20 cellular contexts compared by ENCODE assay signal in the genomic region with DNA sequence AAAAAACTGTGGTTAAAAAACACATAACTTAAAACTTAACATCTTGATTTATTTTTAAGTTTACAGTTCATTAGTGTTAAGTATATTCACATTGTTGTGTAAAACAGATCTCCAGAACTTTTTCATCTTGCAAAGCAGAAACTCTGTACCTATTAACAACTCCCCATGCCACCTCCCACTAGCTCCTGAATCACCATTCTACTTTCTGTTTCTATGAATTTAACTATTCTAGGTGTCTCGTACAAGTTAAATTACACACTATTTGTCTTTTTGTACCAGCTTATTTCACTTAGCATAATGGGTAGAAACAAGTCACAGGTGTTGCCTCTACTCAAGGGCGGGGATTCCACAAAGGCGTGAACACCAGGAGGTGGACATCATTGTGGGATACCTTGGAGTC. TPM values are rescaled to one million over a fixed set of nuclear protein-coding genes. Genes with fewer than 3 reads are reported as not detected.
DNase-seq lines count a peak whose midpoint lies in the region; ATAC-seq, FAIRE-seq and TF ChIP-seq lines count a peak whose summit lies in the region.
"Had no signal": no experiment of that assay in that cellular context is flagged by ENCODE, and none has a peak within 500 bp of the region (broad histone marks: within the 10 kb centered on the region; RNA-seq: fewer than 3 reads in every experiment).

No MANE protein-coding gene starts in this region.

- no peak for ATAC-seq in activated CD8-positive, alpha-beta memory T cell treated with anti-CD3 and anti-CD28 coated beads, Interleukin-2, amount 10 ng/mL, durations not matched to agents 7 days and 5 days
- ATAC-seq in stimulated activated memory B cell treated with anti-CD40 and anti-IgM and Interleukin-4, amounts not matched to agents 10 μg/mL and 1 μg/mL and 100 μg/mL, for 72 hours = no peak
- ATAC-seq: A549, GM23338 had no signal

- no peaks in the 10 kb centered on the region for H3K9me3 ChIP-seq in tibial nerve
- no peaks in the 10 kb centered on the region for H3K9me3 ChIP-seq in adrenal gland (replicated peaks in 1 of 3)
- H3K9me3 ChIP-seq: A549 had no signal

- no peaks in the 10 kb centered on the region for H3K9me3 Mint-ChIP-seq in activated CD8-positive, alpha-beta memory T cell treated with anti-CD3 and anti-CD28 coated beads, Interleukin-2, amount 10 ng/mL, durations not matched to agents 7 days and 5 days (ENCODE audit: low read depth)
- H3K9me3 Mint-ChIP-seq in activated naive CD4-positive, alpha-beta T cell treated with anti-CD3 and anti-CD28 coated beads, Interleukin-2, amount 50 U/mL, for 24 hours = no peaks in the 10 kb centered on the region
- H3K9me3 Mint-ChIP-seq in stimulated activated memory B cell treated with anti-CD40 and anti-IgM and Interleukin-4, amounts not matched to agents 10 μg/mL and 1 μg/mL and 100 μg/mL, for 72 hours = no peaks in the 10 kb centered on the region
- H3K9me3 Mint-ChIP-seq: GM23338 had no signal

- WGBS in tibial nerve, 2 donors = 96 to 98% methylated on average over 3 of the region's 3 CpGs
- 92 to 95% (median 92%) methylated on average over 3 of the region's 3 CpGs for WGBS in adrenal gland, 4 donors

- no peak for DNase-seq in activated CD8-positive, alpha-beta memory T cell treated with anti-CD3 and anti-CD28 coated beads, Interleukin-2, amount 10 ng/mL, durations not matched to agents 7 days and 5 days
- no peak for DNase-seq in activated CD8-positive, alpha-beta memory T cell treated with anti-CD3 and anti-CD28 coated beads, Interleukin-2, amount 50 U/mL, for 4 hours
- no peak for DNase-seq in GM19239 (ENCODE audit: insufficient read length, low spot score)
- no peak for DNase-seq in amygdala (lab: John Stamatoyannopoulos, UW)
- no peak for DNase-seq in tibial nerve (ENCODE audit: low spot score in 2 of 2)
- DNase-seq in adrenal gland = no peak
- DNase-seq: activated CD4-positive, alpha-beta T cell treated with anti-CD3 and anti-CD28 coated beads for 48 hours; cerebellar nuclear complex; foreskin fibroblast; GDM1; NCI-H146; NCI-H524 treated with DMSO at 0.1 percent for 48 hours; stimulated activated CD4-positive, alpha-beta T cell treated with anti-CD3 and anti-CD28 coated beads, Interleukin-2, amount 100 ng/mL, for 24 hours had no signal

- H3K36me3 ChIP-seq in tibial nerve (peaks cover 0 to 6% (median 0%) of the 10 kb centered on the region in 3 donors), adrenal gland (replicated peaks in 1 of 2) (no peaks in the 10 kb centered on the region)

- TF ChIP-seq EP300 in tibial nerve (IDR thresholded peaks at IDR 0.05) = no peak

- H3K27ac ChIP-seq in tibial nerve = no peak overlapping the region
- H3K27ac ChIP-seq in adrenal gland = no peak overlapping the region
- H3K27ac ChIP-seq: A549 had no signal

- H3K4me3 ChIP-seq in tibial nerve = no peak overlapping the region
- H3K4me3 ChIP-seq in adrenal gland = no peak overlapping the region
- H3K4me3 ChIP-seq: A549; BLaER1 treated with 17β-estradiol and CSF1 and Interleukin-3, amounts not matched to agents 10 nM and 100 nM; GM23338 had no signal

- no peak for TF ChIP-seq CTCF in tibial nerve (IDR thresholded peaks at IDR 0.05)
- TF ChIP-seq CTCF in adrenal gland (IDR thresholded peaks at IDR 0.05) = no peak

- H3K27ac Mint-ChIP-seq in activated CD8-positive, alpha-beta memory T cell treated with anti-CD3 and anti-CD28 coated beads, Interleukin-2, amount 10 ng/mL, durations not matched to agents 7 days and 5 days = peak overlapping the region; percentile 84
- H3K27ac Mint-ChIP-seq in activated naive CD4-positive, alpha-beta T cell treated with anti-CD3 and anti-CD28 coated beads, Interleukin-2, amount 50 U/mL, for 24 hours = peak overlapping the region; percentile 82
- peak overlapping the region; percentile 22 for H3K27ac Mint-ChIP-seq in stimulated activated memory B cell treated with anti-CD40 and anti-IgM and Interleukin-4, amounts not matched to agents 10 μg/mL and 1 μg/mL and 100 μg/mL, for 72 hours
- H3K27ac Mint-ChIP-seq: GM23338, progenitor cell of endocrine pancreas had no signal

- no peak for TF ChIP-seq POLR2A in tibial nerve (IDR thresholded peaks at IDR 0.05)
- no peak for TF ChIP-seq POLR2A in adrenal gland (IDR thresholded peaks at IDR 0.05)

- CTCF ChIA-PET in activated CD8-positive, alpha-beta memory T cell treated with anti-CD3 and anti-CD28 coated beads, Interleukin-2, amount 10 ng/mL, durations not matched to agents 7 days and 5 days (lab: Charles Lee) = interaction anchor here (1.2 to 1.7 kb wide), 3 partner anchors 9 to 359 kb away, joined by 3 read pairs; no protein-coding TSS in a partner anchor

- intact Hi-C loops in adrenal gland (cut with DNase I) = no loop called here

- no peaks in the 10 kb centered on the region for H3K27me3 ChIP-seq in tibial nerve
- no peaks in the 10 kb centered on the region for H3K27me3 ChIP-seq in adrenal gland
- H3K27me3 ChIP-seq: BLaER1 treated with 17β-estradiol and CSF1 and Interleukin-3, amounts not matched to agents 10 nM and 100 nM had no signal

- FAIRE-seq in GM19239 (lab: Jason Lieb, UNC) = peak; percentile 44
- FAIRE-seq: A549, astrocyte had no signal

- peaks cover 50% of the 10 kb centered on the region for H3K36me3 Mint-ChIP-seq in activated CD8-positive, alpha-beta memory T cell treated with anti-CD3 and anti-CD28 coated beads, Interleukin-2, amount 10 ng/mL, durations not matched to agents 7 days and 5 days
- peaks cover 9% of the 10 kb centered on the region for H3K36me3 Mint-ChIP-seq in activated naive CD4-positive, alpha-beta T cell treated with anti-CD3 and anti-CD28 coated beads, Interleukin-2, amount 50 U/mL, for 24 hours
- peaks cover 18% of the 10 kb centered on the region for H3K36me3 Mint-ChIP-seq in stimulated activated memory B cell treated with anti-CD40 and anti-IgM and Interleukin-4, amounts not matched to agents 10 μg/mL and 1 μg/mL and 100 μg/mL, for 72 hours

- H3K4me1 ChIP-seq in tibial nerve = peaks cover 0 to 21% (median 4%) of the 10 kb centered on the region in 4 donors
- H3K4me1 ChIP-seq in adrenal gland (replicated peaks in 1 of 2) = peaks cover 14 to 20% of the 10 kb centered on the region in 2 donors

- H3K4me1 Mint-ChIP-seq in activated CD8-positive, alpha-beta memory T cell treated with anti-CD3 and anti-CD28 coated beads, Interleukin-2, amount 10 ng/mL, durations not matched to agents 7 days and 5 days = peaks cover 78% of the 10 kb centered on the region
- peaks cover 93% of the 10 kb centered on the region for H3K4me1 Mint-ChIP-seq in activated naive CD4-positive, alpha-beta T cell treated with anti-CD3 and anti-CD28 coated beads, Interleukin-2, amount 50 U/mL, for 24 hours
- H3K4me1 Mint-ChIP-seq in stimulated activated memory B cell treated with anti-CD40 and anti-IgM and Interleukin-4, amounts not matched to agents 10 μg/mL and 1 μg/mL and 100 μg/mL, for 72 hours = peaks cover 59% of the 10 kb centered on the region

- no peak overlapping the region for H3K4me3 Mint-ChIP-seq in activated CD8-positive, alpha-beta memory T cell treated with anti-CD3 and anti-CD28 coated beads, Interleukin-2, amount 10 ng/mL, durations not matched to agents 7 days and 5 days
- H3K4me3 Mint-ChIP-seq in activated naive CD4-positive, alpha-beta T cell treated with anti-CD3 and anti-CD28 coated beads, Interleukin-2, amount 50 U/mL, for 24 hours = peak overlapping the region; percentile 34
- H3K4me3 Mint-ChIP-seq in stimulated activated memory B cell treated with anti-CD40 and anti-IgM and Interleukin-4, amounts not matched to agents 10 μg/mL and 1 μg/mL and 100 μg/mL, for 72 hours = no peak overlapping the region
- H3K4me3 Mint-ChIP-seq: GM23338 had no signal

- no peaks in the 10 kb centered on the region for H3K27me3 Mint-ChIP-seq in activated CD8-positive, alpha-beta memory T cell treated with anti-CD3 and anti-CD28 coated beads, Interleukin-2, amount 10 ng/mL, durations not matched to agents 7 days and 5 days
- no peaks in the 10 kb centered on the region for H3K27me3 Mint-ChIP-seq in activated naive CD4-positive, alpha-beta T cell treated with anti-CD3 and anti-CD28 coated beads, Interleukin-2, amount 50 U/mL, for 24 hours
- H3K27me3 Mint-ChIP-seq in stimulated activated memory B cell treated with anti-CD40 and anti-IgM and Interleukin-4, amounts not matched to agents 10 μg/mL and 1 μg/mL and 100 μg/mL, for 72 hours = no peaks in the 10 kb centered on the region
- H3K27me3 Mint-ChIP-seq: progenitor cell of endocrine pancreas had no signal

RNA-seq across cellular contexts. Expression of a gene that starts 43.2 kb away (rescaled TPM):
- total RNA-seq in activated CD8-positive, alpha-beta memory T cell treated with anti-CD3 and anti-CD28 coated beads, Interleukin-2, amount 10 ng/mL, durations not matched to agents 7 days and 5 days = 10 to 100 TPM; 62.3 to 79.1 TPM
- total RNA-seq in tibial nerve = 10 to 100 TPM; 52.7 to 63.7 (median 60.6) TPM
- 10 to 100 TPM; 24.1 to 46.7 (median 37.3) TPM for total RNA-seq in adrenal gland
- 10 to 100 TPM; 11.5 to 20.9 (median 19.7) TPM for polyA plus RNA-seq in adrenal gland

Comparison
In these comparisons a context has a peak if more than half of its experiments do, and no peak if none do; other contexts are left out.
1. H3K27ac Mint-ChIP-seq: peak in every context shown above with its lines; median percentile 84 in activated CD8-positive, alpha-beta memory T cell treated with anti-CD3 and anti-CD28 coated beads, Interleukin-2, amount 10 ng/mL, durations not matched to agents 7 days and 5 days; 82 in activated naive CD4-positive, alpha-beta T cell treated with anti-CD3 and anti-CD28 coated beads, Interleukin-2, amount 50 U/mL, for 24 hours; 22 in stimulated activated memory B cell treated with anti-CD40 and anti-IgM and Interleukin-4, amounts not matched to agents 10 μg/mL and 1 μg/mL and 100 μg/mL, for 72 hours.